Comparison of ENCODE assay signal across 8 cellular contexts in the genomic region with DNA sequence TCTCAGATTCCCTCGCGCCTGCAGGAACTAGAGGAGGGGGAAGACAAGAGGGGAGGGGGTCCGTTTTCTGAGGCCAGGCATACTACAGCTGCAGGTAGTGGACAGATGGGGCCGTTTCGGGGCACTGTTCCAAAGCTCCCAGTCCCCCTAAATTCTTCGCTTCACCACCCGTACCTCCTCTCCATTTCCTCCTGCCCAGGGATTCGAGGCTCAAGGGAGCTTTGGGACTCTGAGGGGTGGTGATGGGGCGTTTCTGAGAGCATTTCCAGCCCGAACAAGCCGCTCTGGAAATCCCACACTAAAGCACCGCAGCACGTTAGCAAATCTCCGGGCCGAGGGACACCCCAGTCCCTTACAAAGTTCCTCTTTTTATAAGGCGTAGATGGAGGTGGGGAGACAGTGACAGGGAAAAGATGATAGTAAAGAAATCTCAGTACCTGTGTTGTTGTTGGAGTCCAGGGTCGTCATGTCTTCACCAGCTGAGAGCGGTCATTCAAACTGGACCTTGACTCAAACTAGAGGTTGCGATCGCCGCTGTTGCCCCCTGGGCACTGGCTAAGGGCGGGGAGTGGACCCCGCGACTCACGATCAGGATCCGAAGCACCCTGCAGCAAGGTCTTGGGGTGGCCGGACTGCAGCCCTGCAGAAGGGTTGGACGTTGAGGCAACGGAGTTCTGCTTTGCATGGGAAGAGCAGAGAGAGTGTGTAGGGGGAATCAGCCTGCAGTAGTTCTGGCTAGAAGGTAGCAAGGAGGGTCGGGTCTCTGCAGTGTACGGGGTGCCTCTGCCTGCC. TPM values are rescaled to one million over a fixed set of nuclear protein-coding genes. Genes with fewer than 3 reads are reported as not detected.
A peak's percentile ranks its signal among the peaks of the same experiment; 100 is the strongest.
DNase-seq lines count a peak whose midpoint lies in the region; ATAC-seq and TF ChIP-seq lines count a peak whose summit lies in the region.

No MANE protein-coding gene starts in this region.

- H3K27me3 ChIP-seq in GM23248 (replicated peaks; ENCODE audit: insufficient read depth): no peaks in the 10 kb centered on the region
- H3K27me3 ChIP-seq in Peyer's patch: no peaks in the 10 kb centered on the region
- H3K27me3 ChIP-seq in neuron (ENCODE audit: insufficient read depth, low read length): no peaks in the 10 kb centered on the region

- in situ Hi-C loops in GM23248 (cut with MboI): no loop called here

- H3K36me3 ChIP-seq in GM23248 (ENCODE audit: low read depth): peaks cover 3% of the 10 kb centered on the region; the same call in 1 of the 2 replicates
- peaks cover 0 to 28% (median 0%) of the 10 kb centered on the region in 3 donors for H3K36me3 ChIP-seq in Peyer's patch
- H3K36me3 ChIP-seq in neuron (ENCODE audit: insufficient read depth, low read length): peaks cover 4% of the 10 kb centered on the region

- TF ChIP-seq CTCF in Peyer's patch (IDR thresholded peaks at IDR 0.05): no peak

- no peak for ATAC-seq in HG03095 (IDR thresholded peaks at IDR 0.05; ENCODE audit: unreplicated experiment)

- H3K79me2 ChIP-seq in GM23248 (ENCODE audit: insufficient read depth): peaks cover 28% of the 10 kb centered on the region

- peak overlapping the region; percentile 99 for H3K27ac ChIP-seq in GM23248
- peak overlapping the region; percentile 93 to 99 (median 96) for H3K27ac ChIP-seq in Peyer's patch
- H3K27ac ChIP-seq in epithelial cell of prostate: peak overlapping the region; percentile 96

- H2AFZ ChIP-seq in GM23248 (no peak overlapping the region), neuron (ENCODE audit: low read depth, low read length) (peak overlapping the region; percentile 59)

- H3K4me3 ChIP-seq in GM23248: peak overlapping the region; percentile 86
- H3K4me3 ChIP-seq in Peyer's patch: peak overlapping the region; percentile 64 to 80 (median 75)
- peak overlapping the region; percentile 50 for H3K4me3 ChIP-seq in neuron (ENCODE audit: low read length)

- H3K4me1 ChIP-seq in GM23248 (ENCODE audit: insufficient read depth): peaks cover 25% of the 10 kb centered on the region
- peaks cover 21 to 78% (median 39%) of the 10 kb centered on the region in 4 donors for H3K4me1 ChIP-seq in Peyer's patch
- peaks cover 36% of the 10 kb centered on the region for H3K4me1 ChIP-seq in neuron (ENCODE audit: insufficient read depth, low read length)

- 1% methylated on average over 30 to 31 of the region's 31 CpGs for WGBS in GM23248 (ENCODE audit: low coverage in 1 of 2, low lambda C conversion rate in 2 of 2, missing lambda C conversion rate in 2 of 2), 2 experiments

- peak; percentile 55 for DNase-seq in GM23248
- no peak for DNase-seq in Peyer's patch
- DNase-seq in epithelial cell of prostate (ENCODE audit: low read depth, low spot score): no peak
- DNase-seq in globus pallidus (ENCODE audit: low spot score): no peak
- no peak for DNase-seq in NCI-H1105 (lab: John Stamatoyannopoulos, UW)
- DNase-seq in NCI-H128 (lab: John Stamatoyannopoulos, UW; ENCODE audit: unreplicated experiment): no peak

- H3K9me3 ChIP-seq in GM23248 (ENCODE audit: low read depth): no peaks in the 10 kb centered on the region
- H3K9me3 ChIP-seq in Peyer's patch: peaks cover 0 to 3% (median 0%) of the 10 kb centered on the region in 4 donors
- H3K9me3 ChIP-seq in neuron (ENCODE audit: low read length): no peaks in the 10 kb centered on the region

- no peaks in the 10 kb centered on the region for H4K20me1 ChIP-seq in GM23248 (ENCODE audit: insufficient read depth)

- H3F3A ChIP-seq in GM23248 (ENCODE audit: insufficient read depth): peaks cover 20% of the 10 kb centered on the region; the same call in 1 of the 2 replicates

- peak overlapping the region; percentile 99 for H3K9ac ChIP-seq in GM23248

- H3K4me2 ChIP-seq in GM23248 (ENCODE audit: unreplicated experiment): peak overlapping the region; percentile 94

- TF ChIP-seq POLR2A in Peyer's patch (IDR thresholded peaks at IDR 0.05): no peak

- no peaks in the 10 kb centered on the region for H3K9me2 ChIP-seq in GM23248 (ENCODE audit: insufficient read depth)

RNA-seq across cellular contexts. Expression of a gene that starts 0.6 kb away (rescaled TPM):
- 0.76 and 2.4 TPM in 2 replicates for total RNA-seq in GM23248 (2014; rRNA removed; shearing (Covaris generic))
- polyA plus RNA-seq in GM23248 (2016; fragmentation: Nextera tagmentation; extraction: Ambion mirVana): 4.6 and 5.4 TPM in 2 replicates
- total RNA-seq in Peyer's patch: 10 to 100 TPM; 13.2 to 38.8 (median 18.9) TPM

RNA-seq across cellular contexts. Expression of a gene that starts 21.9 kb away (rescaled TPM):
- 45.3 and 76.1 TPM in 2 replicates for total RNA-seq in GM23248 (2014; rRNA removed; shearing (Covaris generic))
- 8.9 and 9.0 TPM in 2 replicates for polyA plus RNA-seq in GM23248 (2016; fragmentation: Nextera tagmentation; extraction: Ambion mirVana)
- total RNA-seq in Peyer's patch: 100 to 1,000 TPM in 3 of 4 donors, 10 to 100 TPM in 1; 86.3 to 207 (median 117) TPM

RNA-seq across cellular contexts. Expression of a gene that starts 37.1 kb away (rescaled TPM):
- 33.3 and 36.2 TPM in 2 replicates for total RNA-seq in GM23248 (2014; rRNA removed; shearing (Covaris generic))
- 15.8 and 16.4 TPM in 2 replicates for polyA plus RNA-seq in GM23248 (2016; fragmentation: Nextera tagmentation; extraction: Ambion mirVana)
- 10 to 100 TPM; 43.4 to 80.5 (median 68.5) TPM for total RNA-seq in Peyer's patch

RNA-seq across cellular contexts. Expression of a gene that starts 40.5 kb away (rescaled TPM):
- total RNA-seq in GM23248 (2014; rRNA removed; shearing (Covaris generic)): 28.7 and 49.3 TPM in 2 replicates
- polyA plus RNA-seq in GM23248 (2016; fragmentation: Nextera tagmentation; extraction: Ambion mirVana): 37.1 and 39.1 TPM in 2 replicates
- total RNA-seq in Peyer's patch: 100 to 1,000 TPM in 1 of 4 donors, 10 to 100 TPM in 3; 54.6 to 138 (median 57.5) TPM

RNA-seq across cellular contexts. Expression of a gene that starts 45.6 kb away (rescaled TPM):
- 35.3 and 37.3 TPM in 2 replicates for total RNA-seq in GM23248 (2014; rRNA removed; shearing (Covaris generic))
- polyA plus RNA-seq in GM23248 (2016; fragmentation: Nextera tagmentation; extraction: Ambion mirVana): 33.6 and 35.2 TPM in 2 replicates
- total RNA-seq in Peyer's patch: 100 to 1,000 TPM in 3 of 4 donors, 10 to 100 TPM in 1; 77.9 to 176 (median 146) TPM
